Comparison of ENCODE assay signal across 15 cellular contexts in the genomic region with DNA sequence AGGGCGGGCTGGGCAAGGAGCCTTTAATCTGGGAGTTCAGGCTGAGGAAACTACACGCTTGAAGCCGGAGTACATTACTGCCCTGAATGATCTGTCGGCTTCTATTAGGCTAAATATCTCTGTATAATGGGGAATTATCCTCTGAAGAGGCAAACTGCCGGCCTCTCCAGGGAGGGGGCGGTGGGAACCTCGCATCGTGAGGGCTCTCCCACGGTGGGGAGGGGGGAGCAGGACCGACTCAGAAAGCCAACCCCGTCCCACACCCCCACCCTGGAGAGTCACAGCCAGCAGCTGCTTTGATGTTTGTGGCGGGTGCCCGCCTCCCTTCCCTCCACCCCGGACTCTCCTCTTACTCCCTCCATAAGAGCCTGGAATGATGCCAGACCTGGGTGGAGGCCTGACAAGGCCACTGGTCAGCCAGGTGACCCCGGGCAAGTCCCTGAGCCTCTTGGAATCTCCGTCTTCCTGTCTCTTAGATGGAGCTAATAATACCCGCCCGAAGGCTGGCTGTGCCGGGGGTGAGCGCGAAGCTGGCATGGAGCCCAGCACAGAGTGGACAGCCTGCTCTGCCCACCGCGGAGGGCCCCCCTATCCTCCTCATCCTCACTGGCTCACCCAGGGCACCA.
A peak's percentile ranks its signal among the peaks of the same experiment; 100 is the strongest.
DNase-seq lines count a peak whose midpoint lies in the region; ATAC-seq and TF ChIP-seq lines count a peak whose summit lies in the region.
"Had no signal": no experiment of that assay in that cellular context is flagged by ENCODE, and none has a peak within 500 bp of the region (broad histone marks: within the 10 kb centered on the region; RNA-seq: fewer than 3 reads in every experiment).

No MANE protein-coding gene starts in this region.

- no peaks in the 10 kb centered on the region for H3K79me2 ChIP-seq in HCT116 (ENCODE audit: insufficient read depth, low read length)

- H3K36me3 ChIP-seq in HCT116 (ENCODE audit: control insufficient read depth in 1 of 2, insufficient read depth in 2 of 2, low read length in 2 of 2) (no peaks in the 10 kb centered on the region), left lung (no peaks in the 10 kb centered on the region)

- no peak for TF ChIP-seq RAD21 in HCT116 (IDR thresholded peaks at IDR 0.05; ENCODE audit: low read depth)

- TF ChIP-seq POLR2A in HCT116 (IDR thresholded peaks at IDR 0.05; ENCODE audit: borderline replicate concordance, extremely low read depth, insufficient read depth, insufficient read length) = no peak

- POLR2A ChIA-PET in HCT116 (lab: Charles Lee) = no interaction called here

- TF ChIP-seq CTCF in HCT116 (IDR thresholded peaks at IDR 0.05 in 2 of 3, conservative IDR thresholded peaks at IDR 0.05 in 1 of 3; ENCODE audit: borderline replicate concordance in 1 of 3, insufficient read depth in 1 of 3, low read depth in 2 of 3, low read length in 2 of 3) = no peak
- no peak for TF ChIP-seq CTCF in left lung (IDR thresholded peaks at IDR 0.05)

- H3K4me1 ChIP-seq in HCT116 (ENCODE audit: control insufficient read depth in 1 of 2, insufficient read depth in 2 of 2, low read length in 2 of 2) = no peaks in the 10 kb centered on the region
- no peaks in the 10 kb centered on the region for H3K4me1 ChIP-seq in left lung

- H3K4me3 ChIP-seq in HCT116 (replicated peaks in 1 of 2; ENCODE audit: low read depth in 1 of 2, low read length in 2 of 2) (no peak overlapping the region), left lung (no peak overlapping the region)

- intact Hi-C loops in HCT116 (cut with micrococcal nuclease) = no loop called here
- intact Hi-C loops in left lung (cut with DNase I) = no loop called here

- H3K27me3 ChIP-seq in HCT116 (ENCODE audit: insufficient read depth, low read length) (no peaks in the 10 kb centered on the region; the same call in 1 of the 2 replicates), left lung (peaks cover 5 to 76% of the 10 kb centered on the region in 2 donors)

- CTCF ChIA-PET in HCT116 (lab: Charles Lee) = no interaction called here

- RAD21 ChIA-PET in HCT116 (lab: Charles Lee; ENCODE audit: low non-redundant PET in 1 of 2, low total read pairs in 2 of 2, uncharacterized antibody in 2 of 2, unreplicated experiment in 2 of 2) = no interaction called here

- no peaks in the 10 kb centered on the region for H4K20me1 ChIP-seq in HCT116 (ENCODE audit: insufficient read depth)

- no TSS peak for BruUV-seq in HCT116 (replicated peaks; lab: Mats Ljungman, UMichigan)

- H3K9me2 ChIP-seq in HCT116 (ENCODE audit: insufficient read depth) = no peaks in the 10 kb centered on the region

- H3K9ac ChIP-seq in HCT116 (ENCODE audit: low read length) = no peak overlapping the region

- no peak overlapping the region for H3K4me2 ChIP-seq in HCT116 (ENCODE audit: low read length)

- ATAC-seq in HCT116 = no peak
- no peak for ATAC-seq in GM21360 (IDR thresholded peaks at IDR 0.05; ENCODE audit: unreplicated experiment)
- ATAC-seq in left lung = no peak

- no peak overlapping the region for H2AFZ ChIP-seq in HCT116 (ENCODE audit: low read depth, low read length, poor library complexity, severe bottlenecking)

- H3K9me3 ChIP-seq in HCT116 (ENCODE audit: control insufficient read depth in 1 of 2, insufficient read depth in 1 of 2, low read depth in 1 of 2, low read length in 2 of 2) = no peaks in the 10 kb centered on the region
- no peaks in the 10 kb centered on the region for H3K9me3 ChIP-seq in left lung

- DNase-seq in NCI-H2227 (lab: John Stamatoyannopoulos, UW; ENCODE audit: unreplicated experiment) (peak; percentile 9), NCI-H2227 treated with DMSO at 0.1 percent for 48 hours (lab: John Stamatoyannopoulos, UW) (no peak), HCT116 (ENCODE audit: low read depth, low spot score) (no peak), SHP77 treated with DMSO at 0.1 percent for 48 hours (lab: John Stamatoyannopoulos, UW) (peak; percentile 2), kidney tubule cell (ENCODE audit: low spot score) (peak; percentile 15), left lung (no peak), UCSD-AML1 (lab: John Stamatoyannopoulos, UW; ENCODE audit: unreplicated experiment) (no peak)
- DNase-seq: AML-193; DMS79 treated with DMSO at 0.1 percent for 48 hours; NCI-H1048; NCI-H2029 treated with DMSO at 0.1 percent for 48 hours; NCI-H446; NK-92 treated with Interleukin-12 subunit alpha and Interleukin-12 subunit beta, amount 100 ng/mL, for 24 hours; OCI-M1 had no signal

- H3K27ac ChIP-seq in HCT116 (ENCODE audit: low read depth, low read length) = no peak overlapping the region
- H3K27ac ChIP-seq in left lung = no peak overlapping the region

TF ChIP-seq in HCT116, 20 proteins besides CTCF, POLR2A, EP300 and RAD21:
- no peak for TF ChIP-seq SRF (IDR thresholded peaks at IDR 0.05; ENCODE audit: low read depth)
- TF ChIP-seq, protein P1, sequence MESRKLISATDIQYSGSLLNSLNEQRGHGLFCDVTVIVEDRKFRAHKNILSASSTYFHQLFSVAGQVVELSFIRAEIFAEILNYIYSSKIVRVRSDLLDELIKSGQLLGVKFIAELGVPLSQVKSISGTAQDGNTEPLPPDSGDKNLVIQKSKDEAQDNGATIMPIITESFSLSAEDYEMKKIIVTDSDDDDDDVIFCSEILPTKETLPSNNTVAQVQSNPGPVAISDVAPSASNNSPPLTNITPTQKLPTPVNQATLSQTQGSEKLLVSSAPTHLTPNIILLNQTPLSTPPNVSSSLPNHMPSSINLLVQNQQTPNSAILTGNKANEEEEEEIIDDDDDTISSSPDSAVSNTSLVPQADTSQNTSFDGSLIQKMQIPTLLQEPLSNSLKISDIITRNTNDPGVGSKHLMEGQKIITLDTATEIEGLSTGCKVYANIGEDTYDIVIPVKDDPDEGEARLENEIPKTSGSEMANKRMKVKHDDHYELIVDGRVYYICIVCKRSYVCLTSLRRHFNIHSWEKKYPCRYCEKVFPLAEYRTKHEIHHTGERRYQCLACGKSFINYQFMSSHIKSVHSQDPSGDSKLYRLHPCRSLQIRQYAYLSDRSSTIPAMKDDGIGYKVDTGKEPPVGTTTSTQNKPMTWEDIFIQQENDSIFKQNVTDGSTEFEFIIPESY (IDR thresholded peaks at IDR 0.05; ENCODE audit: extremely low read depth, insufficient replicate concordance, low read length) = no peak
- peak; percentile 48 for TF ChIP-seq TCF7L2 (IDR thresholded peaks at IDR 0.05; ENCODE audit: borderline replicate concordance, extremely low read depth, insufficient read depth, insufficient read length)
- TF ChIP-seq EZH2 (IDR thresholded peaks at IDR 0.05) = no peak
- TF ChIP-seq JUND (IDR thresholded peaks at IDR 0.05) = no peak
- TF ChIP-seq EGR1 (IDR thresholded peaks at IDR 0.05; ENCODE audit: low read depth) = no peak
- TF ChIP-seq ZFX (IDR thresholded peaks at IDR 0.05) = no peak

Comparison
In these comparisons a context has a peak if more than half of its experiments do, and no peak if none do; other contexts are left out.
1. DNase-seq: peak in NCI-H2227 (single experiment), SHP77 treated with DMSO at 0.1 percent for 48 hours (single experiment) and kidney tubule cell (single experiment); none in NCI-H2227 treated with DMSO at 0.1 percent for 48 hours (single experiment), HCT116 (single experiment), left lung (0 of 2) and UCSD-AML1 (single experiment).